Comparison of ENCODE assay signal across 14 cellular contexts in the genomic region with DNA sequence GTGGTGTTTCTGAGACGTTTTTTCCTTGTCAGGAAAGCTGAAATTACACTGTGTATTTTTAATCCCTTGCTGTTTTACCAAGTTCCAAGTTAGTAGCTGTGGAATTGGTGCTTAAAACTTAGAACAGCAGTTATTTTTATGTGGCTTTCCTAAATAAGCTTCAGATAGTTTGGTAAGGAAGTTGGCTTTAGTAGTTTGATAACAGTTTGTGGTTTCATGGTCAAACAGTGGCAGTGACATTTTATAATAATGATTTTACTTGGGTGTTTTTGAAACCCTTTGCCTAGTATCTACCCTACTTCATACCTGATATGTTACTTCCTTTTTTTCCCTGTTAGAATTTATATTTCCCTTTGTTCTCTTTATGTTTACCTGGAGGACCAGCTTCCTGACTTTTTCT.
DNase-seq lines count a peak whose midpoint lies in the region; ATAC-seq and TF ChIP-seq lines count a peak whose summit lies in the region.
"Had no signal": no experiment of that assay in that cellular context is flagged by ENCODE, and none has a peak within 500 bp of the region (broad histone marks: within the 10 kb centered on the region; RNA-seq: fewer than 3 reads in every experiment).

No MANE protein-coding gene starts in this region.

- H2AFZ ChIP-seq in Loucy (ENCODE audit: low read length), result no peak overlapping the region

- no peaks in the 10 kb centered on the region for H3K27me3 Mint-ChIP-seq in activated T-cell treated with anti-CD3 and anti-CD28 coated beads, Interleukin-2, amount 50 U/mL, for 24 hours
- H3K27me3 Mint-ChIP-seq in activated T-helper 17 cell treated with anti-CD3 and anti-CD28 coated beads, Interleukin-2, amount 50 U/mL, for 72 hours, result no peaks in the 10 kb centered on the region

- WGBS in thyroid gland, 2 donors, result 61 to 76% methylated on average over 1 of the region's 1 CpG

- peak overlapping the region; percentile 85 for H3K27ac Mint-ChIP-seq in activated T-cell treated with anti-CD3 and anti-CD28 coated beads, Interleukin-2, amount 50 U/mL, for 24 hours
- H3K27ac Mint-ChIP-seq in activated T-helper 17 cell treated with anti-CD3 and anti-CD28 coated beads, Interleukin-2, amount 50 U/mL, for 72 hours, result peak overlapping the region; percentile 90

- H3K9ac ChIP-seq in Loucy (ENCODE audit: low read depth, low read length, poor library complexity, severe bottlenecking), result peak overlapping the region; percentile 64

- H3K4me3 ChIP-seq in Loucy (ENCODE audit: low read length, poor library complexity, severe bottlenecking) (peak overlapping the region; percentile 53), neutrophil (ENCODE audit: low read depth in 1 of 2, low read length in 1 of 2) (no peak overlapping the region), Peyer's patch (no peak overlapping the region), thyroid gland (replicated peaks in 1 of 3) (no peak overlapping the region)
- H3K4me3 ChIP-seq: SJCRH30 had no signal

- TF ChIP-seq POLR2A in Peyer's patch (IDR thresholded peaks at IDR 0.05), result no peak
- TF ChIP-seq POLR2A in thyroid gland (IDR thresholded peaks at IDR 0.05), result no peak

- H3K4me1 ChIP-seq in Loucy (ENCODE audit: insufficient read depth, low read length, poor library complexity, severe bottlenecking) (peaks cover 83% of the 10 kb centered on the region), neutrophil (ENCODE audit: control insufficient read depth in 1 of 2, insufficient read depth in 1 of 2, low read depth in 1 of 2, low read length in 1 of 2) (peaks cover 6 to 32% of the 10 kb centered on the region in 2 experiments), Peyer's patch (peaks cover 0 to 13% (median 0%) of the 10 kb centered on the region in 4 donors), thyroid gland (peaks cover 0 to 11% of the 10 kb centered on the region in 2 donors)
- H3K4me1 ChIP-seq: SJCRH30 had no signal

- H3K36me3 ChIP-seq in Loucy (ENCODE audit: insufficient read depth, low read length) (peaks cover 33% of the 10 kb centered on the region), neutrophil (no peaks in the 10 kb centered on the region), Peyer's patch (no peaks in the 10 kb centered on the region), thyroid gland (no peaks in the 10 kb centered on the region)
- H3K36me3 ChIP-seq: SJCRH30 had no signal

- no peak for DNase-seq in activated T-cell treated with anti-CD3 and anti-CD28 coated beads, Interleukin-2, amount 50 U/mL, for 24 hours
- DNase-seq in activated T-cell treated with anti-CD3 and anti-CD28 coated beads, Interleukin-2, amount 50 U/mL, for 1 hour, result no peak
- DNase-seq in Peyer's patch, result no peak
- DNase-seq in pons (ENCODE audit: low spot score), result no peak
- DNase-seq in thyroid gland, result no peak
- DNase-seq: cortex of kidney, DMS 273 treated with DMSO at 0.1 percent for 48 hours, mammary epithelial cell, right cardiac atrium, SJCRH30 had no signal

- peak overlapping the region; percentile 46 for H3K27ac ChIP-seq in neutrophil
- no peak overlapping the region for H3K27ac ChIP-seq in Peyer's patch
- no peak overlapping the region for H3K27ac ChIP-seq in thyroid gland
- H3K27ac ChIP-seq: SJCRH30 had no signal

- H3K9me3 ChIP-seq in Loucy (ENCODE audit: insufficient read depth, low read depth, low read length) (no peaks in the 10 kb centered on the region), neutrophil (no peaks in the 10 kb centered on the region), Peyer's patch (no peaks in the 10 kb centered on the region), thyroid gland (no peaks in the 10 kb centered on the region)
- H3K9me3 ChIP-seq: SJCRH30 had no signal

- H3K4me2 ChIP-seq in Loucy (ENCODE audit: low read depth, low read length, poor library complexity, severe bottlenecking), result peak overlapping the region; percentile 73

- intact Hi-C loops in thyroid gland (cut with DNase I), result no loop called here

- TF ChIP-seq CTCF in Loucy (conservative IDR thresholded peaks at IDR 0.05; ENCODE audit: low read length) (no peak), neutrophil (IDR thresholded peaks at IDR 0.05) (no peak), Peyer's patch (IDR thresholded peaks at IDR 0.05) (no peak), thyroid gland (IDR thresholded peaks at IDR 0.05) (no peak)

- H3K9me3 Mint-ChIP-seq in activated T-cell treated with anti-CD3 and anti-CD28 coated beads, Interleukin-2, amount 50 U/mL, for 24 hours, result no peaks in the 10 kb centered on the region
- no peaks in the 10 kb centered on the region for H3K9me3 Mint-ChIP-seq in activated T-helper 17 cell treated with anti-CD3 and anti-CD28 coated beads, Interleukin-2, amount 50 U/mL, for 72 hours
- H3K9me3 Mint-ChIP-seq: neural crest cell had no signal

- H3K79me2 ChIP-seq in Loucy (ENCODE audit: insufficient read depth, low read length), result peaks cover 93% of the 10 kb centered on the region

- H3K4me3 Mint-ChIP-seq in activated T-cell treated with anti-CD3 and anti-CD28 coated beads, Interleukin-2, amount 50 U/mL, for 24 hours, result peak overlapping the region; percentile 34
- peak overlapping the region; percentile 60 for H3K4me3 Mint-ChIP-seq in activated T-helper 17 cell treated with anti-CD3 and anti-CD28 coated beads, Interleukin-2, amount 50 U/mL, for 72 hours
- H3K4me3 Mint-ChIP-seq: neural crest cell had no signal

- peak; percentile 42 for ATAC-seq in activated T-helper 17 cell treated with anti-CD3 and anti-CD28 coated beads, Interleukin-2, amount 50 U/mL, for 72 hours (replicated peaks)
- ATAC-seq: right cardiac atrium had no signal

- no peaks in the 10 kb centered on the region for H3K9me2 ChIP-seq in Loucy (replicated peaks; ENCODE audit: low read depth, low read length)

- H3K36me3 Mint-ChIP-seq in activated T-cell treated with anti-CD3 and anti-CD28 coated beads, Interleukin-2, amount 50 U/mL, for 24 hours (ENCODE audit: low read depth), result peaks cover 54% of the 10 kb centered on the region
- peaks cover 71% of the 10 kb centered on the region for H3K36me3 Mint-ChIP-seq in activated T-helper 17 cell treated with anti-CD3 and anti-CD28 coated beads, Interleukin-2, amount 50 U/mL, for 72 hours (ENCODE audit: low read depth)

- peaks cover 12% of the 10 kb centered on the region; the same call in 1 of the 2 replicates for H3F3A ChIP-seq in Loucy (ENCODE audit: low read depth)

- H3K27me3 ChIP-seq in Loucy (ENCODE audit: insufficient read depth, low read length, poor library complexity, severe bottlenecking), result no peaks in the 10 kb centered on the region
- H3K27me3 ChIP-seq in neutrophil, result no peaks in the 10 kb centered on the region
- no peaks in the 10 kb centered on the region for H3K27me3 ChIP-seq in Peyer's patch
- H3K27me3 ChIP-seq in thyroid gland, result no peaks in the 10 kb centered on the region
- H3K27me3 ChIP-seq: SJCRH30 had no signal

- H4K20me1 ChIP-seq in Loucy (ENCODE audit: insufficient read depth, low read length, poor library complexity, severe bottlenecking), result peaks cover 65% of the 10 kb centered on the region

- H3K4me1 Mint-ChIP-seq in activated T-cell treated with anti-CD3 and anti-CD28 coated beads, Interleukin-2, amount 50 U/mL, for 24 hours (ENCODE audit: low read depth), result peaks cover 80% of the 10 kb centered on the region
- H3K4me1 Mint-ChIP-seq in activated T-helper 17 cell treated with anti-CD3 and anti-CD28 coated beads, Interleukin-2, amount 50 U/mL, for 72 hours, result peaks cover 57% of the 10 kb centered on the region
